In genomic region chr1:152047954-152048640, GRCh38 we compare ENCODE assay signal across 1 cellular context.
A peak's percentile ranks its signal among the peaks of the same experiment; 100 is the strongest.
TF ChIP-seq lines count a peak whose summit lies in the region.

No MANE protein-coding gene starts in this region.

TF ChIP-seq in HepG2, 621 proteins besides CTCF, POLR2A, EP300 and RAD21 (continued from another document and continues in another):
- TF ChIP-seq EZH2 (conservative IDR thresholded peaks at IDR 0.05; ENCODE audit: low read depth, low read length): no peak
- no peak for TF ChIP-seq SRY (CRISPR knock-in tag; IDR thresholded peaks at IDR 0.05)
- TF ChIP-seq ZNF326 (CRISPR knock-in tag; IDR thresholded peaks at IDR 0.05; ENCODE audit: borderline replicate concordance): no peak
- TF ChIP-seq ISL2 (CRISPR knock-in tag; IDR thresholded peaks at IDR 0.05): no peak
- no peak for TF ChIP-seq ZNF446 (CRISPR knock-in tag; IDR thresholded peaks at IDR 0.05)
- 0 out of 2 replicates have a peak, but pooled peaks have one; percentile 50 for TF ChIP-seq MYPOP (CRISPR knock-in tag; IDR thresholded peaks at IDR 0.05)
- TF ChIP-seq GPBP1L1 (CRISPR knock-in tag; IDR thresholded peaks at IDR 0.05): no peak
- no peak for TF ChIP-seq MAX (IDR thresholded peaks at IDR 0.05)
- no peak for TF ChIP-seq PRMT3 (CRISPR knock-in tag; IDR thresholded peaks at IDR 0.05; ENCODE audit: borderline replicate concordance, low read depth)
- TF ChIP-seq SP5 (CRISPR knock-in tag; IDR thresholded peaks at IDR 0.05; ENCODE audit: borderline replicate concordance, low read depth): 0 out of 2 replicates have a peak, but pooled peaks have one; percentile 55
- TF ChIP-seq ZBTB14 (CRISPR knock-in tag; IDR thresholded peaks at IDR 0.05): no peak
- no peak for TF ChIP-seq PRDM10 (CRISPR knock-in tag; IDR thresholded peaks at IDR 0.05; ENCODE audit: low read depth)
- TF ChIP-seq FLYWCH1 (CRISPR knock-in tag; IDR thresholded peaks at IDR 0.05): no peak
- TF ChIP-seq KIAA2018 (CRISPR knock-in tag; IDR thresholded peaks at IDR 0.05; ENCODE audit: borderline replicate concordance): no peak
- no peak for TF ChIP-seq SUZ12 (IDR thresholded peaks at IDR 0.05; ENCODE audit: low read depth, low read length)
- no peak for TF ChIP-seq KLF9 (CRISPR knock-in tag; IDR thresholded peaks at IDR 0.05; ENCODE audit: low read depth)
- no peak for TF ChIP-seq MZF1 (CRISPR knock-in tag; IDR thresholded peaks at IDR 0.05; ENCODE audit: borderline replicate concordance)
- 0 out of 2 replicates have a peak, but pooled peaks have one; percentile 58 for TF ChIP-seq ZNF230 (CRISPR knock-in tag; IDR thresholded peaks at IDR 0.05)
- no peak for TF ChIP-seq TAF15 (IDR thresholded peaks at IDR 0.05; ENCODE audit: low read depth, low read length, poor library complexity, severe bottlenecking)
- peak; percentile 69 for TF ChIP-seq SALL1 (CRISPR knock-in tag; IDR thresholded peaks at IDR 0.05)
- no peak for TF ChIP-seq HMG20A (CRISPR knock-in tag; IDR thresholded peaks at IDR 0.05; ENCODE audit: borderline replicate concordance)
- TF ChIP-seq GPN1 (CRISPR knock-in tag; IDR thresholded peaks at IDR 0.05; ENCODE audit: borderline replicate concordance): no peak
- no peak for TF ChIP-seq ZBTB21 (CRISPR knock-in tag; IDR thresholded peaks at IDR 0.05)
- TF ChIP-seq ZNF841 (CRISPR knock-in tag; IDR thresholded peaks at IDR 0.05; ENCODE audit: borderline replicate concordance): no peak
- TF ChIP-seq BRD4 (CRISPR knock-in tag; IDR thresholded peaks at IDR 0.05): no peak
- TF ChIP-seq KLF15 (CRISPR knock-in tag; IDR thresholded peaks at IDR 0.05; ENCODE audit: borderline replicate concordance): no peak
- TF ChIP-seq ZNF670 (CRISPR knock-in tag; IDR thresholded peaks at IDR 0.05; ENCODE audit: borderline replicate concordance): no peak
- TF ChIP-seq ZNF274 (CRISPR knock-in tag; IDR thresholded peaks at IDR 0.05): no peak
- TF ChIP-seq ZMAT5 (CRISPR knock-in tag; IDR thresholded peaks at IDR 0.05; ENCODE audit: borderline replicate concordance, low read depth): no peak
- TF ChIP-seq ELF4 (CRISPR knock-in tag; IDR thresholded peaks at IDR 0.05; ENCODE audit: borderline replicate concordance): no peak
- TF ChIP-seq ZNF766 (CRISPR knock-in tag; IDR thresholded peaks at IDR 0.05; ENCODE audit: borderline replicate concordance): no peak
- TF ChIP-seq ZFP91 (CRISPR knock-in tag; IDR thresholded peaks at IDR 0.05; ENCODE audit: borderline replicate concordance): peak; percentile 70; the same call in 1 of the 2 replicates
- no peak for TF ChIP-seq KLF13 (CRISPR knock-in tag; IDR thresholded peaks at IDR 0.05)
- no peak for TF ChIP-seq FOXK2 (IDR thresholded peaks at IDR 0.05)
- no peak; the same call in 1 of the 2 replicates for TF ChIP-seq IKZF5 (CRISPR knock-in tag; IDR thresholded peaks at IDR 0.05)
- TF ChIP-seq KDM1A (CRISPR knock-in tag; IDR thresholded peaks at IDR 0.05): no peak
- peak; percentile 32; the same call in 1 of the 3 replicates for TF ChIP-seq MXI1 (IDR thresholded peaks at IDR 0.05; ENCODE audit: borderline replicate concordance, low read depth, low read length)
- 0 out of 2 replicates have a peak, but pooled peaks have one; percentile 61 for TF ChIP-seq ZMYM3 (CRISPR knock-in tag; IDR thresholded peaks at IDR 0.05)
- peak; percentile 81 for TF ChIP-seq ZMYM4 (CRISPR knock-in tag; IDR thresholded peaks at IDR 0.05)
- no peak for TF ChIP-seq ZFP36L2 (CRISPR knock-in tag; IDR thresholded peaks at IDR 0.05)
- TF ChIP-seq MAFG (CRISPR knock-in tag; IDR thresholded peaks at IDR 0.05): no peak
- TF ChIP-seq NCOA1 (CRISPR knock-in tag; IDR thresholded peaks at IDR 0.05): no peak
- TF ChIP-seq ZNF550 (CRISPR knock-in tag; IDR thresholded peaks at IDR 0.05; ENCODE audit: borderline replicate concordance): no peak
- 0 out of 2 replicates have a peak, but pooled peaks have one; percentile 30 for TF ChIP-seq ZNF580 (CRISPR knock-in tag; IDR thresholded peaks at IDR 0.05; ENCODE audit: borderline replicate concordance, low read depth)
- TF ChIP-seq IKZF1 (IDR thresholded peaks at IDR 0.05): no peak
- TF ChIP-seq ZKSCAN8 (CRISPR knock-in tag; IDR thresholded peaks at IDR 0.05; ENCODE audit: borderline replicate concordance): no peak
